Comparison of ENCODE assay signal across 1 cellular context in the genomic region with DNA sequence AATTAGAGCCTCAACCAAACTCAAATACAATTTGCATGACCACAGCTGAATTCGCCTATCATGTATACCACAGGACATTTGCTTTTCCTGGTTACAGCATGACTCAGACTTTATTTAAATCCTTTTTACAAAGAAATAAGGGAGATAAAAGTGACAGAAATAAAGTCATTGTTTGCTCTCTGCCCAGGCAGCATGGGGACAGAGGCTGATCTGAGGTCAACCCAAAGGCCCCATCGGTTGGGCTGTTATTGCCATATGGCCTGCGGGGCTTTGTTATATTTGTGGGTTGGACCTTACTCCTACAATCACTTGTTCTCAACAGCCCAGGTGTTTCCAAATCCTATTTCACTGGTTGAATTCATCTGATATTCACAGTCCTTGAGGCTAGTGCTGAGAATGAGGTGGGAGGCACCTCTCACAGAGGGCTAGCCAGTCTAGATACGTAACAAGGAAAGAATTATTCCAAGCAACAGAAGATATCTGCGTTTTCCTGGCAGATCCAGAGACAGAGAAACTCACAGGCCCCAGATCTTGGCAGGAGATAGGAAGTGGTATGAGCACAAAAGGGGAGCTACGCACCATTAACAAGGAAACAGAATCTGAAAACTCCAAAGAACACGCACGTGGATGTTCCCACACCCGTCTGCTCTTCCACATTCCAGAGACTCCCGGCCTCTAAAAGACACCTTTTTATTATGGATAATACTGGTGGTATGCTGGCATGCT.
TF ChIP-seq lines count a peak whose summit lies in the region.

No MANE protein-coding gene starts in this region.

TF ChIP-seq in GM23338, 12 proteins besides CTCF, POLR2A, EP300 and RAD21 (continued from another document):
- no peak for TF ChIP-seq ZNF114 (CRISPR knock-in tag; IDR thresholded peaks at IDR 0.05)
- no peak for TF ChIP-seq NANOG (IDR thresholded peaks at IDR 0.05; ENCODE audit: borderline replicate concordance)
- TF ChIP-seq CREB1 (CRISPR knock-in tag; IDR thresholded peaks at IDR 0.05; ENCODE audit: low read depth), result no peak
- TF ChIP-seq EZH2 (IDR thresholded peaks at IDR 0.05; ENCODE audit: low read depth, unreplicated experiment), result no peak
- no peak for TF ChIP-seq ZNF462 (CRISPR knock-in tag; IDR thresholded peaks at IDR 0.05)
- TF ChIP-seq STAT1 (IDR thresholded peaks at IDR 0.05; ENCODE audit: unreplicated experiment), result no peak
